29 cellular contexts compared by ENCODE assay signal in the genomic region with DNA sequence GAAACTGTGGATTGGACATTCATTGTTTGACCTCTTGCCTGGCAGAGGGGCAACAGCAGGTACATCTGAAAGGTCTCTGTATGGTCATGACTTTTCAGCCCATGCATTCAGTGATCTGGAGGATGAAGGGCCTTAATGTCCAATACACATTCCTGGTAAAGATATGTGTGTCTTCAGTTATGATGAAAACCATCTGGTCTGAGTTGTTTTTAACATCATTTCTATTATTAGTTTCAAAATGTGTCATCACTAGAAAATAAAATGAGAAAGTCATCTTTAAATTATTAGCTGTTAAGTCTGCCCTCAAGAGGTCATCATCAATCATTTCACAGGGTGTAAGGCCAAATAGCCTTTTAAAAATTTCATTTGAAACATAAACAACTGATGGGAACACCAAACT.
DNase-seq lines count a peak whose midpoint lies in the region; ATAC-seq and TF ChIP-seq lines count a peak whose summit lies in the region.
"Had no signal": no experiment of that assay in that cellular context is flagged by ENCODE, and none has a peak within 500 bp of the region (broad histone marks: within the 10 kb centered on the region; RNA-seq: fewer than 3 reads in every experiment).

No MANE protein-coding gene starts in this region.

- no peak for ATAC-seq in IMR-90 (ENCODE audit: low read depth)
- ATAC-seq: activated CD4-positive, CD25-positive, alpha-beta regulatory T cell treated with anti-CD3 and anti-CD28 coated beads, Interleukin-2, amount 50 U/mL, for 24 hours; activated CD8-positive, alpha-beta T cell treated with anti-CD3 and anti-CD28 coated beads for 36 hours; left ventricle myocardium superior; natural killer cell treated with Interleukin-12 subunit alpha and Interleukin-12 subunit beta and Interleukin-15 and Interleukin-18, amount 100 ng/mL, for 72 hours; stimulated activated naive CD8-positive, alpha-beta T cell treated with anti-CD3 and anti-CD28 coated beads, Interleukin-15, Interleukin-2, amounts not matched to agents 100 U/mL and 50 U/mL, for 24 hours had no signal

- H4K91ac ChIP-seq in IMR-90 (ENCODE audit: insufficient read depth, low read depth, low read length) = no peak overlapping the region

- H3K9ac ChIP-seq in IMR-90 (ENCODE audit: low read depth, low read length) (no peak overlapping the region), fibroblast of lung (ENCODE audit: insufficient read depth, low read length) (no peak overlapping the region)

- no peak overlapping the region for H2BK20ac ChIP-seq in IMR-90 (ENCODE audit: low read depth, low read length)

- no peaks in the 10 kb centered on the region for H3K36me3 ChIP-seq in IMR-90 (ENCODE audit: control insufficient read depth, insufficient read depth, low read length)
- no peaks in the 10 kb centered on the region for H3K36me3 ChIP-seq in fibroblast of lung (ENCODE audit: control insufficient read depth, insufficient read depth, low read length)
- no peaks in the 10 kb centered on the region for H3K36me3 ChIP-seq in hepatocyte (replicated peaks; ENCODE audit: insufficient read depth, low read depth)
- H3K36me3 ChIP-seq: adrenal gland, cardiac muscle cell, ovary, spleen, thoracic aorta, vagina had no signal

- no peak overlapping the region for H2AK5ac ChIP-seq in IMR-90 (ENCODE audit: low read depth, low read length)

- H3K79me1 ChIP-seq in IMR-90 (ENCODE audit: low read depth in 1 of 2, low read length in 2 of 2) = no peaks in the 10 kb centered on the region

- TF ChIP-seq RAD21 in IMR-90 (IDR thresholded peaks at IDR 0.05; ENCODE audit: low read length) = no peak

- no peak overlapping the region for H3K4me2 ChIP-seq in IMR-90 (ENCODE audit: low read depth, low read length)
- H3K4me2 ChIP-seq in fibroblast of lung (ENCODE audit: extremely low read depth, insufficient read depth, low read length) = no peak overlapping the region
- no peak overlapping the region for H3K4me2 ChIP-seq in hepatocyte

- no peak overlapping the region for H3K4me3 Mint-ChIP-seq in mesothelial cell of epicardium
- H3K4me3 Mint-ChIP-seq: activated CD8-positive, alpha-beta T cell treated with anti-CD3 and anti-CD28 coated beads for 36 hours; IgD-negative memory B cell; natural killer cell treated with Interleukin-12 subunit alpha and Interleukin-12 subunit beta and Interleukin-15 and Interleukin-18, amount 100 ng/mL, for 72 hours had no signal

- H2BK120ac ChIP-seq in IMR-90 (ENCODE audit: low read depth, low read length) = no peak overlapping the region

- DNase-seq in EH (ENCODE audit: low read depth) (peak; percentile 62), IMR-90 (peak; percentile 54), fibroblast of lung (ENCODE audit: low read depth in 2 of 2) (peak; percentile 27 to 94), mesothelial cell of epicardium (ENCODE audit: low spot score in 2 of 2, unreplicated experiment in 2 of 2) (no peak), hepatocyte (ENCODE audit: low spot score) (no peak), NCI-H82 treated with DMSO at 0.1 percent for 48 hours (lab: John Stamatoyannopoulos, UW; ENCODE audit: unreplicated experiment) (no peak), NCI-H82 (lab: John Stamatoyannopoulos, UW) (no peak), anterior cingulate cortex (lab: John Stamatoyannopoulos, UW) (no peak)
- DNase-seq: activated CD8-positive, alpha-beta T cell treated with anti-CD3 and anti-CD28 coated beads for 36 hours; activated gamma-delta T cell treated with Interleukin-2 at 50 U/mL for 16 hours; activated T-cell treated with anti-CD3 and anti-CD28 coated beads for 4 hours; adrenal gland; dermis blood vessel endothelial cell; hypothalamus; left ventricle myocardium superior; NCI-H1105; NCI-H1930; NCI-H526; ovary; spleen; stimulated activated CD4-positive, alpha-beta T cell treated with anti-CD3 and anti-CD28 coated beads, Interleukin-4, amount 100 ng/mL, for 4 hours; stimulated activated naive CD8-positive, alpha-beta T cell treated with anti-CD3 and anti-CD28 coated beads, Interleukin-15, Interleukin-2, amounts not matched to agents 100 U/mL and 50 U/mL, for 24 hours had no signal

- H2AK9ac ChIP-seq in IMR-90 (replicated peaks; ENCODE audit: low read depth, low read length, poor library complexity) = no peak overlapping the region

- H3K4me3 ChIP-seq in IMR-90 (ENCODE audit: insufficient read depth, low read depth, low read length) (no peak overlapping the region), fibroblast of lung (replicated peaks in 1 of 4; ENCODE audit: control extremely low read depth in 1 of 4, insufficient read depth in 1 of 4, low read depth in 3 of 4, low read length in 4 of 4) (no peak overlapping the region), hepatocyte (no peak overlapping the region)
- H3K4me3 ChIP-seq: adrenal gland, cardiac muscle cell, ovary, spleen, thoracic aorta, vagina had no signal

- CTCF ChIA-PET in IMR-90 (lab: Yijun Ruan, JAX) = no interaction called here

- H4K20me1 ChIP-seq in IMR-90 (ENCODE audit: insufficient read depth, low read length) (no peaks in the 10 kb centered on the region), fibroblast of lung (ENCODE audit: control insufficient read depth, extremely low read depth, insufficient read depth, low read length) (no peaks in the 10 kb centered on the region), hepatocyte (ENCODE audit: insufficient read depth, poor library complexity, severe bottlenecking) (no peaks in the 10 kb centered on the region)

- peaks cover 7% of the 10 kb centered on the region for H3K4me1 Mint-ChIP-seq in mesothelial cell of epicardium

- H3K14ac ChIP-seq in IMR-90 (replicated peaks; ENCODE audit: low read depth, low read length) = no peak overlapping the region

- no peak overlapping the region for H2BK5ac ChIP-seq in IMR-90 (ENCODE audit: low read depth, low read length, poor library complexity, severe bottlenecking)

- H3K9me3 ChIP-seq in IMR-90 (ENCODE audit: control insufficient read depth, insufficient read depth, low read length) (no peaks in the 10 kb centered on the region), fibroblast of lung (ENCODE audit: control insufficient read depth, insufficient read depth, low read depth, low read length) (no peaks in the 10 kb centered on the region), hepatocyte (ENCODE audit: low read depth) (no peaks in the 10 kb centered on the region)
- H3K9me3 ChIP-seq: adrenal gland, ovary, spleen, thoracic aorta, vagina had no signal

- H4K8ac ChIP-seq in IMR-90 (ENCODE audit: low read depth in 2 of 2, low read length in 2 of 2) = no peak overlapping the region

- TF ChIP-seq POLR2A in IMR-90 (IDR thresholded peaks at IDR 0.05; ENCODE audit: low read depth, low read length) = no peak

- H3K56ac ChIP-seq in IMR-90 (ENCODE audit: extremely low read depth, insufficient read depth, low read length) = no peak overlapping the region

- H3K9me3 Mint-ChIP-seq in mesothelial cell of epicardium = no peaks in the 10 kb centered on the region
- H3K9me3 Mint-ChIP-seq: activated CD8-positive, alpha-beta T cell treated with anti-CD3 and anti-CD28 coated beads for 36 hours had no signal

- H3K23ac ChIP-seq in IMR-90 (ENCODE audit: low read depth, low read length) = no peak overlapping the region

- no peaks in the 10 kb centered on the region for H3K36me3 Mint-ChIP-seq in mesothelial cell of epicardium
- H3K36me3 Mint-ChIP-seq: IgD-negative memory B cell; natural killer cell treated with Interleukin-12 subunit alpha and Interleukin-12 subunit beta and Interleukin-15 and Interleukin-18, amount 100 ng/mL, for 72 hours had no signal

- H3K27ac ChIP-seq in IMR-90 (ENCODE audit: insufficient read depth, low read length) = no peak overlapping the region
- H3K27ac ChIP-seq in fibroblast of lung (ENCODE audit: insufficient read depth, low read length) = no peak overlapping the region
- H3K27ac ChIP-seq in hepatocyte = no peak overlapping the region
- H3K27ac ChIP-seq: adrenal gland, cardiac muscle cell, ovary, RWPE1, thoracic aorta, vagina had no signal

- H3K18ac ChIP-seq in IMR-90 (ENCODE audit: low read depth, low read length) = no peak overlapping the region

- H3K4me1 ChIP-seq in IMR-90 (ENCODE audit: control insufficient read depth, insufficient read depth, low read length) (no peaks in the 10 kb centered on the region), fibroblast of lung (ENCODE audit: control insufficient read depth, extremely low read depth, insufficient read depth, low read length) (peaks cover 8% of the 10 kb centered on the region), hepatocyte (ENCODE audit: insufficient read depth) (no peaks in the 10 kb centered on the region)
- H3K4me1 ChIP-seq: adrenal gland, spleen, vagina had no signal

- no TSS peak for BruUV-seq in IMR-90 (replicated peaks; lab: Mats Ljungman, UMichigan)

- no peaks in the 10 kb centered on the region for H3K27me3 Mint-ChIP-seq in mesothelial cell of epicardium (ENCODE audit: low read depth)
- H3K27me3 Mint-ChIP-seq: natural killer cell treated with Interleukin-12 subunit alpha and Interleukin-12 subunit beta and Interleukin-15 and Interleukin-18, amount 100 ng/mL, for 72 hours had no signal

- no peak for TF ChIP-seq CTCF in IMR-90 (conservative IDR thresholded peaks at IDR 0.05; ENCODE audit: low read depth, low read length)
- no peak for TF ChIP-seq CTCF in fibroblast of lung (conservative IDR thresholded peaks at IDR 0.05 in 1 of 2, IDR thresholded peaks at IDR 0.05 in 1 of 2; ENCODE audit: low read depth in 1 of 2, low read length in 2 of 2)
- TF ChIP-seq CTCF in mesothelial cell of epicardium (IDR thresholded peaks at IDR 0.05; ENCODE audit: unreplicated experiment) = no peak
- no peak for TF ChIP-seq CTCF in hepatocyte (IDR thresholded peaks at IDR 0.05; ENCODE audit: poor library complexity)

- in situ Hi-C loops in IMR-90 (cut with MboI; ENCODE audit: low sequenced_read_pairs) = no loop called here

- H3K27me3 ChIP-seq in IMR-90 (ENCODE audit: control insufficient read depth, insufficient read depth, low read length) = no peaks in the 10 kb centered on the region
- no peaks in the 10 kb centered on the region for H3K27me3 ChIP-seq in fibroblast of lung (ENCODE audit: control insufficient read depth, insufficient read depth, low read length)
- no peaks in the 10 kb centered on the region for H3K27me3 ChIP-seq in hepatocyte
- H3K27me3 ChIP-seq: adrenal gland, cardiac muscle cell, ovary, spleen, vagina had no signal

- H3K9me2 ChIP-seq in hepatocyte (replicated peaks; ENCODE audit: insufficient read depth) = no peaks in the 10 kb centered on the region

- intact Hi-C loops in IMR-90 (cut with micrococcal nuclease) = loop anchor here (5.0 kb wide), 1 partner anchor 179 kb away; no protein-coding TSS in a partner anchor

- no peak overlapping the region for H2BK15ac ChIP-seq in IMR-90 (ENCODE audit: low read depth, low read length)

- H3K27ac Mint-ChIP-seq in mesothelial cell of epicardium = peak overlapping the region; percentile 21
- H3K27ac Mint-ChIP-seq: activated CD8-positive, alpha-beta T cell treated with anti-CD3 and anti-CD28 coated beads for 36 hours; IgD-negative memory B cell; natural killer cell treated with Interleukin-12 subunit alpha and Interleukin-12 subunit beta and Interleukin-15 and Interleukin-18, amount 100 ng/mL, for 72 hours had no signal

- no peaks in the 10 kb centered on the region for H3K9me1 ChIP-seq in IMR-90 (ENCODE audit: insufficient read depth, low read length)

- H3K79me2 ChIP-seq in fibroblast of lung (ENCODE audit: control insufficient read depth, insufficient read depth, low read length) (no peaks in the 10 kb centered on the region), hepatocyte (no peaks in the 10 kb centered on the region)

- H2AFZ ChIP-seq in IMR-90 (replicated peaks; ENCODE audit: low read length, poor library complexity) (no peak overlapping the region), fibroblast of lung (ENCODE audit: low read length) (no peak overlapping the region), hepatocyte (no peak overlapping the region)

- POLR2A ChIA-PET in IMR-90 (lab: Charles Lee; ENCODE audit: unreplicated experiment) = no interaction called here

- dilution Hi-C loops in IMR-90 (cut with HindIII; ENCODE audit: low sequenced_read_pairs, unreplicated experiment) = no loop called here

- no peak overlapping the region for H4K5ac ChIP-seq in IMR-90 (ENCODE audit: low read depth, low read length)

- H3K4ac ChIP-seq in IMR-90 (ENCODE audit: low read depth, low read length) = no peak overlapping the region

Comparison
In these comparisons a context has a peak if more than half of its experiments do, and no peak if none do; other contexts are left out.
1. DNase-seq: peak in EH (single experiment), IMR-90 (single experiment) and fibroblast of lung (2 of 2); none in mesothelial cell of epicardium (0 of 2), hepatocyte (single experiment), NCI-H82 treated with DMSO at 0.1 percent for 48 hours (single experiment), NCI-H82 (single experiment) and anterior cingulate cortex (0 of 58).